ENCODE assay signal across 19 cellular contexts in the genomic region with DNA sequence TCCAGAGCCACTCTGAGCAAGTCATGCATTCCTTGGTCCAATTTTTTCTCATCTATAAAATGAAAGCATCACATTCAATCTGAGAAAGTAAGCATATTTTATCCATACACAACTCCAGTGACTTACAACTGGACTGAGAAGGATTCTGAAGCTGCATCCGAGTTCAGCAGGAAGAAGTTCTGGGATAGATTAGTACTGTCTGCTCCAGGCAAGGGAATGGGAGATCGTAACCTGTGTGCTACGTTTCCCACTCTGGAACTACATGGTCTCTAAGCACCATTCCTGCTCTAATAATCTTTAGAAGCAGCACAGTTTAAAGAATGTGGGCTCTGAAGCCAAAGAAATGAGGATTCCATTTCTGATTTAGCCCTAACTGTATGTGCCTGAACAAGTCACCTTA.
DNase-seq lines count a peak whose midpoint lies in the region; TF ChIP-seq lines count a peak whose summit lies in the region.
"Had no signal": no experiment of that assay in that cellular context is flagged by ENCODE, and none has a peak within 500 bp of the region (broad histone marks: within the 10 kb centered on the region; RNA-seq: fewer than 3 reads in every experiment).

No MANE protein-coding gene starts in this region.

- H3K36me3 ChIP-seq in BLaER1, result no peaks in the 10 kb centered on the region
- no peaks in the 10 kb centered on the region for H3K36me3 ChIP-seq in Loucy (ENCODE audit: insufficient read depth, low read length)
- H3K36me3 ChIP-seq: BE2C had no signal

- no peaks in the 10 kb centered on the region for H3K79me2 ChIP-seq in Loucy (ENCODE audit: insufficient read depth, low read length)

- TF ChIP-seq CTCF in Loucy (conservative IDR thresholded peaks at IDR 0.05; ENCODE audit: low read length), result no peak

- no peaks in the 10 kb centered on the region for H3K9me3 ChIP-seq in BLaER1
- no peaks in the 10 kb centered on the region for H3K9me3 ChIP-seq in Loucy (ENCODE audit: insufficient read depth, low read depth, low read length)
- H3K9me3 ChIP-seq: A549, BE2C had no signal

- DNase-seq in EH (ENCODE audit: low read depth) (peak; percentile 14), glomerular visceral epithelial cell (ENCODE audit: extremely low spot score) (no peak), AG08396 (ENCODE audit: low spot score) (no peak)
- no peak for DNase-seq in activated naive CD4-positive, alpha-beta T cell treated with Interleukin-2 at 50 U/mL for 16 hours
- DNase-seq: BE2C; C1 segment of cervical spinal cord; CD4-positive, alpha-beta memory T cell; CD4-positive, CD25-positive, alpha-beta regulatory T cell; CD8-positive, alpha-beta memory T cell; COR-L47; DMS153; DMS53; DMS79; DND-41; GF-D8 had no signal

- no peak overlapping the region for H3K27ac ChIP-seq in BLaER1
- H3K27ac ChIP-seq: 22Rv1, A549 had no signal

- no peaks in the 10 kb centered on the region for H3K9me2 ChIP-seq in Loucy (replicated peaks; ENCODE audit: low read depth, low read length)

- H3K4me2 ChIP-seq in BLaER1 (peak overlapping the region; percentile 30; the same call in 1 of the 2 replicates), Loucy (ENCODE audit: low read depth, low read length, poor library complexity, severe bottlenecking) (no peak overlapping the region)
- H3K4me2 ChIP-seq: A549 had no signal

- H3F3A ChIP-seq in Loucy (ENCODE audit: low read depth), result no peaks in the 10 kb centered on the region

- peaks cover 17% of the 10 kb centered on the region for H3K4me1 ChIP-seq in BLaER1
- H3K4me1 ChIP-seq in Loucy (ENCODE audit: insufficient read depth, low read length, poor library complexity, severe bottlenecking), result no peaks in the 10 kb centered on the region
- H3K4me1 ChIP-seq: A549, BE2C had no signal

- H3K27me3 ChIP-seq in BLaER1 (no peaks in the 10 kb centered on the region), Loucy (ENCODE audit: insufficient read depth, low read length, poor library complexity, severe bottlenecking) (no peaks in the 10 kb centered on the region)
- H3K27me3 ChIP-seq: BE2C had no signal

- H2AFZ ChIP-seq in Loucy (ENCODE audit: low read length), result peak overlapping the region; percentile 38

- H3K9ac ChIP-seq in BLaER1 (no peak overlapping the region), Loucy (ENCODE audit: low read depth, low read length, poor library complexity, severe bottlenecking) (no peak overlapping the region)

- no peak overlapping the region for H3K4me3 ChIP-seq in BLaER1
- no peak overlapping the region for H3K4me3 ChIP-seq in Loucy (ENCODE audit: low read length, poor library complexity, severe bottlenecking)
- H3K4me3 ChIP-seq: A549 had no signal

- H4K20me1 ChIP-seq in BLaER1 (no peaks in the 10 kb centered on the region), Loucy (ENCODE audit: insufficient read depth, low read length, poor library complexity, severe bottlenecking) (no peaks in the 10 kb centered on the region)
